Comparison of ENCODE assay signal across 19 cellular contexts in genomic region chr9:15235658-15236057, GRCh38.
DNase-seq lines count a peak whose midpoint lies in the region; ATAC-seq and TF ChIP-seq lines count a peak whose summit lies in the region.
"Had no signal": no experiment of that assay in that cellular context is flagged by ENCODE, and none has a peak within 500 bp of the region (broad histone marks: within the 10 kb centered on the region; RNA-seq: fewer than 3 reads in every experiment).

No MANE protein-coding gene starts in this region.

- H3K9me3 Mint-ChIP-seq in activated CD4-positive, alpha-beta T cell treated with anti-CD3 and anti-CD28 coated beads for 36 hours (ENCODE audit: low read depth), result peaks cover 39% of the 10 kb centered on the region
- peaks cover 38% of the 10 kb centered on the region for H3K9me3 Mint-ChIP-seq in activated CD4-positive, alpha-beta T cell treated with anti-CD3 and anti-CD28 coated beads, Interleukin-2, amount 10 ng/mL, durations not matched to agents 7 days and 5 days
- H3K9me3 Mint-ChIP-seq in activated naive CD4-positive, alpha-beta T cell treated with anti-CD3 and anti-CD28 coated beads for 36 hours, result peaks cover 35% of the 10 kb centered on the region

- no peak for ATAC-seq in activated CD4-positive, alpha-beta T cell treated with anti-CD3 and anti-CD28 coated beads for 36 hours
- ATAC-seq in left colon, result peak; percentile 73
- no peak for ATAC-seq in foreskin keratinocyte
- ATAC-seq: A549, HCT116 had no signal

- H3K27ac Mint-ChIP-seq in activated CD4-positive, alpha-beta T cell treated with anti-CD3 and anti-CD28 coated beads for 36 hours, result peak overlapping the region; percentile 15
- H3K27ac Mint-ChIP-seq in activated CD4-positive, alpha-beta T cell treated with anti-CD3 and anti-CD28 coated beads, Interleukin-2, amount 10 ng/mL, durations not matched to agents 7 days and 5 days, result no peak overlapping the region
- peak overlapping the region; percentile 6 for H3K27ac Mint-ChIP-seq in activated naive CD4-positive, alpha-beta T cell treated with anti-CD3 and anti-CD28 coated beads for 36 hours
- H3K27ac Mint-ChIP-seq: CD4-positive, alpha-beta T cell; HFFc6 had no signal

- intact Hi-C loops in activated CD4-positive, alpha-beta T cell treated with anti-CD3 and anti-CD28 coated beads for 36 hours (cut with DNase I, micrococcal nuclease), result no loop called here
- intact Hi-C loops in activated naive CD4-positive, alpha-beta T cell treated with anti-CD3 and anti-CD28 coated beads for 36 hours (cut with micrococcal nuclease), result no loop called here
- intact Hi-C loops in left colon (cut with DNase I, micrococcal nuclease), result no loop called here

- H3K36me3 Mint-ChIP-seq in activated CD4-positive, alpha-beta T cell treated with anti-CD3 and anti-CD28 coated beads for 36 hours (ENCODE audit: low read depth), result peaks cover 55% of the 10 kb centered on the region
- peaks cover 52% of the 10 kb centered on the region for H3K36me3 Mint-ChIP-seq in activated CD4-positive, alpha-beta T cell treated with anti-CD3 and anti-CD28 coated beads, Interleukin-2, amount 10 ng/mL, durations not matched to agents 7 days and 5 days (ENCODE audit: low read depth)
- H3K36me3 Mint-ChIP-seq in activated naive CD4-positive, alpha-beta T cell treated with anti-CD3 and anti-CD28 coated beads for 36 hours (ENCODE audit: low read depth), result peaks cover 47% of the 10 kb centered on the region

- TF ChIP-seq CTCF in foreskin keratinocyte (conservative IDR thresholded peaks at IDR 0.05), result no peak

- CTCF ChIA-PET in activated CD4-positive, alpha-beta T cell treated with anti-CD3 and anti-CD28 coated beads for 36 hours (lab: Charles Lee), result interaction anchor here (0.6 to 1.4 kb wide), 6 partner anchors 12 to 326 kb away, joined by 3 to 4 read pairs (median 3); no protein-coding TSS in a partner anchor
- CTCF ChIA-PET in activated CD4-positive, alpha-beta T cell treated with anti-CD3 and anti-CD28 coated beads, Interleukin-2, amount 10 ng/mL, durations not matched to agents 7 days and 5 days (lab: Charles Lee), result interaction anchor here (0.7 kb wide), 1 partner anchor 12 kb away, joined by 3 read pairs; no protein-coding TSS in a partner anchor
- CTCF ChIA-PET in activated naive CD4-positive, alpha-beta T cell treated with anti-CD3 and anti-CD28 coated beads for 36 hours (lab: Charles Lee), result interaction anchor here (1.2 kb wide), 1 partner anchor 13 kb away, joined by 6 read pairs; no protein-coding TSS in a partner anchor

- H3K4me3 Mint-ChIP-seq in activated CD4-positive, alpha-beta T cell treated with anti-CD3 and anti-CD28 coated beads for 36 hours, result no peak overlapping the region
- H3K4me3 Mint-ChIP-seq in activated CD4-positive, alpha-beta T cell treated with anti-CD3 and anti-CD28 coated beads, Interleukin-2, amount 10 ng/mL, durations not matched to agents 7 days and 5 days, result no peak overlapping the region
- no peak overlapping the region for H3K4me3 Mint-ChIP-seq in activated naive CD4-positive, alpha-beta T cell treated with anti-CD3 and anti-CD28 coated beads for 36 hours
- H3K4me3 Mint-ChIP-seq: CD4-positive, alpha-beta T cell; HFFc6 had no signal

- H3K27ac ChIP-seq in foreskin keratinocyte, result no peak overlapping the region
- H3K27ac ChIP-seq: 22Rv1, A549, C4-2B had no signal

- DNase-seq in activated CD4-positive, alpha-beta T cell treated with anti-CD3 and anti-CD28 coated beads for 36 hours, result no peak
- no peak for DNase-seq in activated CD4-positive, alpha-beta T cell treated with anti-CD3 and anti-CD28 coated beads, Interleukin-2, amount 10 ng/mL, durations not matched to agents 7 days and 5 days
- DNase-seq in activated naive CD4-positive, alpha-beta T cell treated with anti-CD3 and anti-CD28 coated beads for 36 hours, result no peak
- DNase-seq in activated naive CD4-positive, alpha-beta T cell treated with anti-CD3 and anti-CD28 coated beads, Interleukin-2, amount 50 U/mL, for 16 hours, result no peak
- DNase-seq in left colon, result no peak
- no peak for DNase-seq in foreskin keratinocyte
- no peak for DNase-seq in NCI-H345 (lab: John Stamatoyannopoulos, UW)
- DNase-seq in HUDEP-2 (lab: John Stamatoyannopoulos, UW; ENCODE audit: unreplicated experiment in 76 of 76), result no peak
- DNase-seq: AML-193; Caco-2; CD4-positive, alpha-beta T cell; GDM1; GOT3; H7; HFFc6 had no signal

- peaks cover 22% of the 10 kb centered on the region for H3K4me1 Mint-ChIP-seq in activated CD4-positive, alpha-beta T cell treated with anti-CD3 and anti-CD28 coated beads for 36 hours
- H3K4me1 Mint-ChIP-seq in activated CD4-positive, alpha-beta T cell treated with anti-CD3 and anti-CD28 coated beads, Interleukin-2, amount 10 ng/mL, durations not matched to agents 7 days and 5 days, result peaks cover 2% of the 10 kb centered on the region
- peaks cover 27% of the 10 kb centered on the region for H3K4me1 Mint-ChIP-seq in activated naive CD4-positive, alpha-beta T cell treated with anti-CD3 and anti-CD28 coated beads for 36 hours (ENCODE audit: low read depth)

- no peaks in the 10 kb centered on the region for H3K27me3 ChIP-seq in foreskin keratinocyte

- H3K27me3 Mint-ChIP-seq in activated CD4-positive, alpha-beta T cell treated with anti-CD3 and anti-CD28 coated beads for 36 hours, result no peaks in the 10 kb centered on the region
- no peaks in the 10 kb centered on the region for H3K27me3 Mint-ChIP-seq in activated CD4-positive, alpha-beta T cell treated with anti-CD3 and anti-CD28 coated beads, Interleukin-2, amount 10 ng/mL, durations not matched to agents 7 days and 5 days
- H3K27me3 Mint-ChIP-seq in activated naive CD4-positive, alpha-beta T cell treated with anti-CD3 and anti-CD28 coated beads for 36 hours (ENCODE audit: low read depth), result no peaks in the 10 kb centered on the region
- H3K27me3 Mint-ChIP-seq: CD4-positive, alpha-beta T cell had no signal

- no peaks in the 10 kb centered on the region for H3K4me1 ChIP-seq in foreskin keratinocyte
- H3K4me1 ChIP-seq: A549, Caco-2 had no signal

- POLR2A ChIA-PET in activated CD4-positive, alpha-beta T cell treated with anti-CD3 and anti-CD28 coated beads for 36 hours (lab: Charles Lee), result no interaction called here
- POLR2A ChIA-PET in activated CD4-positive, alpha-beta T cell treated with anti-CD3 and anti-CD28 coated beads, Interleukin-2, amount 10 ng/mL, durations not matched to agents 7 days and 5 days (lab: Charles Lee), result no interaction called here
